In genomic region chr6:33744001-33744848, GRCh38 we compare ENCODE assay signal across 8 cellular contexts. TPM values are rescaled to one million over a fixed set of nuclear protein-coding genes. Genes with fewer than 3 reads are reported as not detected.
DNase-seq lines count a peak whose midpoint lies in the region; ATAC-seq lines count a peak whose summit lies in the region.

No MANE protein-coding gene starts in this region.

- no peaks in the 10 kb centered on the region for H3K36me3 Mint-ChIP-seq in activated T-helper 17 cell treated with anti-CD3 and anti-CD28 coated beads, Interleukin-2, amount 50 U/mL, for 72 hours (ENCODE audit: low read depth)

- no peaks in the 10 kb centered on the region for H3K36me3 ChIP-seq in MG63

- H3K4me1 Mint-ChIP-seq in activated T-helper 17 cell treated with anti-CD3 and anti-CD28 coated beads, Interleukin-2, amount 50 U/mL, for 72 hours = peaks cover 5% of the 10 kb centered on the region

- H3K4me3 ChIP-seq in MG63 = no peak overlapping the region

- H3K27me3 ChIP-seq in MG63 = no peaks in the 10 kb centered on the region

- peaks cover 19% of the 10 kb centered on the region for H3K27me3 Mint-ChIP-seq in activated T-helper 17 cell treated with anti-CD3 and anti-CD28 coated beads, Interleukin-2, amount 50 U/mL, for 72 hours

- DNase-seq in DMS114 treated with DMSO at 0.1 percent for 48 hours (lab: John Stamatoyannopoulos, UW; ENCODE audit: unreplicated experiment) (peak; percentile 73), MG63 (peak; percentile 21), RPMI7951 (ENCODE audit: low read depth) (peak; percentile 63), foreskin melanocyte (peak; percentile 71), nucleus accumbens (lab: John Stamatoyannopoulos, UW) (peak in 53 of 56 donors; percentile 20 to 88 (median 66)), superior temporal gyrus (ENCODE audit: extremely low spot score) (peak; percentile 92), GOT3 (lab: John Stamatoyannopoulos, UW) (no peak)

- no peak overlapping the region for H3K4me3 Mint-ChIP-seq in activated T-helper 17 cell treated with anti-CD3 and anti-CD28 coated beads, Interleukin-2, amount 50 U/mL, for 72 hours

- ATAC-seq in activated T-helper 17 cell treated with anti-CD3 and anti-CD28 coated beads, Interleukin-2, amount 50 U/mL, for 72 hours (replicated peaks) = peak; percentile 84

- H3K27ac Mint-ChIP-seq in activated T-helper 17 cell treated with anti-CD3 and anti-CD28 coated beads, Interleukin-2, amount 50 U/mL, for 72 hours = no peak overlapping the region

- no peaks in the 10 kb centered on the region for H3K9me3 Mint-ChIP-seq in activated T-helper 17 cell treated with anti-CD3 and anti-CD28 coated beads, Interleukin-2, amount 50 U/mL, for 72 hours

- no peaks in the 10 kb centered on the region for H3K9me3 ChIP-seq in MG63

RNA-seq across cellular contexts. Expression of gene IP6K3, which starts 2.5 kb away (rescaled TPM):
- total RNA-seq in MG63 (2014; rRNA removed; shearing (Covaris generic); ENCODE audit: low replicate concordance) = not detected in 2 replicates
- total RNA-seq in RPMI7951 (2014; rRNA removed; shearing (Covaris generic)) = 0.36 and 1.1 TPM in 2 replicates
- total RNA-seq in activated T-helper 17 cell treated with anti-CD3 and anti-CD28 coated beads, Interleukin-2, amount 50 U/mL, for 72 hours = not detected

RNA-seq across cellular contexts. Expression of gene UQCC2, which starts 32.7 kb away (rescaled TPM):
- 10.8 and 36.4 TPM in 2 replicates for total RNA-seq in MG63 (2014; rRNA removed; shearing (Covaris generic); ENCODE audit: low replicate concordance)
- 58.2 and 66.4 TPM in 2 replicates for total RNA-seq in RPMI7951 (2014; rRNA removed; shearing (Covaris generic))
- 100 to 1,000 TPM in 1 of 2 donors, 10 to 100 TPM in 1; 65.5 to 112 TPM for total RNA-seq in activated T-helper 17 cell treated with anti-CD3 and anti-CD28 coated beads, Interleukin-2, amount 50 U/mL, for 72 hours

RNA-seq across cellular contexts. Expression of gene LEMD2, which starts 44.7 kb away (rescaled TPM):
- 30.5 and 36.0 TPM in 2 replicates for total RNA-seq in MG63 (2014; rRNA removed; shearing (Covaris generic); ENCODE audit: low replicate concordance)
- 34.1 and 46.9 TPM in 2 replicates for total RNA-seq in RPMI7951 (2014; rRNA removed; shearing (Covaris generic))
- 10 to 100 TPM; 51.0 to 54.3 TPM for total RNA-seq in activated T-helper 17 cell treated with anti-CD3 and anti-CD28 coated beads, Interleukin-2, amount 50 U/mL, for 72 hours

RNA-seq across cellular contexts. Expression of gene MLN, which starts 59.6 kb away (rescaled TPM):
- total RNA-seq in MG63 (2014; rRNA removed; shearing (Covaris generic); ENCODE audit: low replicate concordance) = not detected in 2 replicates
- not detected in 2 replicates for total RNA-seq in RPMI7951 (2014; rRNA removed; shearing (Covaris generic))
- not detected for total RNA-seq in activated T-helper 17 cell treated with anti-CD3 and anti-CD28 coated beads, Interleukin-2, amount 50 U/mL, for 72 hours
